ENCODE assay signal across 9 cellular contexts in the genomic region with DNA sequence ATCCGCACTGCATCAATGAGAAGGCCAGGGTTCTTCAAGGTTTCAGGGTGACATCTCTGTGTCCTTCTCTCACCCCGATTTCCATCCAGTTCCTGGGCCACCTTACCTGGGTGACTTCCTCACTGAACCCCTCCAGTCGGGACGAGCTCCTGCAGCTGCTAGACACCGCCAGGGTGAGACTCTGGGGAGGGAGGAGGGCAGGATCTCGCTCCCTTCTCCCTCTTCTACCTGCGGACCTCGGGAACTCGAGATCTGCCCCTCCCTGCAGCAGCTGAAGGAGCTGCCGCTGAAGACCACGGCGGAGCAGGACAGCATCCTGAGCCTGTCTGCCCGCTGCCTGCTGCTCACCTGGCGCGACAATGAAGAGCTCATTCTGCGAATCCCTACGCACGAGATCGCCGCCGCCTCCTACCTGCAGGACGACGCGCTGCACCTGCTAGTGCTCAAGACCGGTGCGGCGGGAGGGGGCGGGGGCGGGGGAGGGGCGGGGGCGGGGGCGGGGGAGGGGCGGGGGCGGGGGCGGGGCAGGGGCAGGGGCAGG. TPM values are rescaled to one million over a fixed set of nuclear protein-coding genes. Genes with fewer than 3 reads are reported as not detected.
DNase-seq lines count a peak whose midpoint lies in the region; ATAC-seq, FAIRE-seq and TF ChIP-seq lines count a peak whose summit lies in the region.
"Had no signal": no experiment of that assay in that cellular context is flagged by ENCODE, and none has a peak within 500 bp of the region (broad histone marks: within the 10 kb centered on the region; RNA-seq: fewer than 3 reads in every experiment).

No MANE protein-coding gene starts in this region.

- H3K4me1 Mint-ChIP-seq in activated naive CD8-positive, alpha-beta T cell treated with anti-CD3 and anti-CD28 coated beads, Interleukin-2, amount 10 ng/mL, durations not matched to agents 7 days and 5 days: peaks cover 12% of the 10 kb centered on the region

- no peaks in the 10 kb centered on the region for H4K20me1 ChIP-seq in OCI-LY7 (ENCODE audit: insufficient read depth, low read length)

- DNase-seq in OCI-LY7 (ENCODE audit: low spot score) (peak; percentile 79), mucosa of gallbladder (ENCODE audit: low spot score) (peak; percentile 27), HTR-8/SVneo (ENCODE audit: insufficient read length, low spot score) (no peak), sigmoid colon (no peak), EL (no peak)
- peak; percentile 49 for DNase-seq in activated naive CD8-positive, alpha-beta T cell treated with anti-CD3 and anti-CD28 coated beads, Interleukin-2, amount 10 ng/mL, durations not matched to agents 7 days and 5 days

- no peak overlapping the region for H2AFZ ChIP-seq in OCI-LY7 (ENCODE audit: low read length)

- WGBS in sigmoid colon, 2 donors: 4 to 12% methylated on average over 35 of the region's 35 CpGs

- H3K9ac ChIP-seq in HUES6 (ENCODE audit: low read length): no peak overlapping the region

- peaks cover 68% of the 10 kb centered on the region for H3K27me3 Mint-ChIP-seq in activated naive CD8-positive, alpha-beta T cell treated with anti-CD3 and anti-CD28 coated beads, Interleukin-2, amount 10 ng/mL, durations not matched to agents 7 days and 5 days

- POLR2A ChIA-PET in OCI-LY7 (lab: Charles Lee): interaction anchor here (0.6 to 1.4 kb wide), 9 partner anchors 10 to 784 kb away, joined by 3 to 4 read pairs (median 3); no protein-coding TSS in a partner anchor
- POLR2A ChIA-PET in activated naive CD8-positive, alpha-beta T cell treated with anti-CD3 and anti-CD28 coated beads, Interleukin-2, amount 10 ng/mL, durations not matched to agents 7 days and 5 days (lab: Charles Lee): no interaction called here

- no TSS peak for BruUV-seq in OCI-LY7 (replicated peaks; lab: Mats Ljungman, UMichigan)

- peak overlapping the region; percentile 68 for H3K4me3 ChIP-seq in HUES6 (ENCODE audit: low read depth, low read length)
- H3K4me3 ChIP-seq in OCI-LY7 (ENCODE audit: low read depth, low read length, poor library complexity, severe bottlenecking): no peak overlapping the region
- H3K4me3 ChIP-seq in sigmoid colon: no peak overlapping the region

- TF ChIP-seq POLR2A in sigmoid colon (IDR thresholded peaks at IDR 0.05): no peak

- H3K9me3 ChIP-seq in HUES6 (ENCODE audit: control insufficient read depth, insufficient read depth, low read depth, low read length): peaks cover 2% of the 10 kb centered on the region; the same call in 1 of the 2 replicates
- H3K9me3 ChIP-seq in OCI-LY7 (ENCODE audit: low read length): no peaks in the 10 kb centered on the region
- no peaks in the 10 kb centered on the region for H3K9me3 ChIP-seq in sigmoid colon

- no peak for FAIRE-seq in HTR-8/SVneo (lab: Jason Lieb, UNC)

- peak; percentile 62 for TF ChIP-seq CTCF in 22Rv1 (IDR thresholded peaks at IDR 0.05)
- TF ChIP-seq CTCF in OCI-LY7 (conservative IDR thresholded peaks at IDR 0.05; ENCODE audit: low read length): 0 out of 2 replicates have a peak, but pooled peaks have one; percentile 36
- no peak for TF ChIP-seq CTCF in sigmoid colon (IDR thresholded peaks at IDR 0.05)

- no peak for TF ChIP-seq EP300 in sigmoid colon (IDR thresholded peaks at IDR 0.05)

- H3K36me3 ChIP-seq in HUES6 (ENCODE audit: control insufficient read depth, insufficient read depth, low read length) (no peaks in the 10 kb centered on the region), OCI-LY7 (ENCODE audit: insufficient read depth, low read length) (no peaks in the 10 kb centered on the region), sigmoid colon (no peaks in the 10 kb centered on the region)

- H3K79me2 ChIP-seq in OCI-LY7 (ENCODE audit: insufficient read depth, low read depth, low read length): no peaks in the 10 kb centered on the region

- peaks cover 34% of the 10 kb centered on the region for H3K27me3 ChIP-seq in HUES6 (ENCODE audit: control insufficient read depth, insufficient read depth, low read length)
- H3K27me3 ChIP-seq in sigmoid colon: peaks cover 30 to 93% (median 53%) of the 10 kb centered on the region in 3 donors

- peak overlapping the region; percentile 78 for H3K27ac ChIP-seq in 22Rv1
- H3K27ac ChIP-seq in HUES6 (ENCODE audit: low read depth, low read length): no peak overlapping the region
- no peak overlapping the region for H3K27ac ChIP-seq in OCI-LY7 (ENCODE audit: low read depth, low read length, poor library complexity, severe bottlenecking)
- no peak overlapping the region for H3K27ac ChIP-seq in sigmoid colon

- H3K9me2 ChIP-seq in OCI-LY7 (ENCODE audit: insufficient read depth, low read length): no peaks in the 10 kb centered on the region

- peaks cover 11% of the 10 kb centered on the region for H3K4me1 ChIP-seq in HUES6 (ENCODE audit: control insufficient read depth, insufficient read depth, low read length)
- peaks cover 6% of the 10 kb centered on the region for H3K4me1 ChIP-seq in OCI-LY7 (ENCODE audit: insufficient read depth, low read length, poor library complexity, severe bottlenecking)
- peaks cover 0 to 22% (median 16%) of the 10 kb centered on the region in 4 donors for H3K4me1 ChIP-seq in sigmoid colon

- CTCF ChIA-PET in OCI-LY7 (lab: Charles Lee; ENCODE audit: unreplicated experiment): interaction anchor here (0.6 to 2.0 kb wide), 5 partner anchors 12 to 91 kb away, joined by 3 to 7 read pairs (median 4); partner anchors contain the start of genes PDRG1 and TM9SF4

- H3K9me3 Mint-ChIP-seq in activated naive CD8-positive, alpha-beta T cell treated with anti-CD3 and anti-CD28 coated beads, Interleukin-2, amount 10 ng/mL, durations not matched to agents 7 days and 5 days: no peaks in the 10 kb centered on the region

- intact Hi-C loops in OCI-LY7 (cut with micrococcal nuclease; ENCODE audit: unreplicated experiment): loop anchor here (5.0 kb wide), 1 partner anchor 165 kb away; no protein-coding TSS in a partner anchor
- intact Hi-C loops in sigmoid colon (cut with DNase I): no loop called here

- ATAC-seq in activated naive CD8-positive, alpha-beta T cell treated with anti-CD3 and anti-CD28 coated beads, Interleukin-2, amount 10 ng/mL, durations not matched to agents 7 days and 5 days (ENCODE audit: low read depth): peak; percentile 46

- peaks cover 3% of the 10 kb centered on the region for H3K36me3 Mint-ChIP-seq in activated naive CD8-positive, alpha-beta T cell treated with anti-CD3 and anti-CD28 coated beads, Interleukin-2, amount 10 ng/mL, durations not matched to agents 7 days and 5 days

- peak overlapping the region; percentile 99; the same call in 1 of the 2 replicates for H3K4me2 ChIP-seq in OCI-LY7 (ENCODE audit: low read length)

- no peak overlapping the region for H3K27ac Mint-ChIP-seq in activated naive CD8-positive, alpha-beta T cell treated with anti-CD3 and anti-CD28 coated beads, Interleukin-2, amount 10 ng/mL, durations not matched to agents 7 days and 5 days

- peak overlapping the region; percentile 62 for H3K4me3 Mint-ChIP-seq in activated naive CD8-positive, alpha-beta T cell treated with anti-CD3 and anti-CD28 coated beads, Interleukin-2, amount 10 ng/mL, durations not matched to agents 7 days and 5 days

RNA-seq across cellular contexts. Expression of gene CCM2L, which starts 7.5 kb away (rescaled TPM):
- not detected in 2 replicates for total RNA-seq in OCI-LY7 (2014; rRNA removed; shearing (Covaris generic))
- total RNA-seq in OCI-LY7 (2022) (0.92 and 1.4 TPM in 2 replicates), mucosa of gallbladder (5.6 TPM), sigmoid colon (1 to 10 TPM; 2.3 to 5.8 (median 4.0) TPM)
- not detected for total RNA-seq in activated naive CD8-positive, alpha-beta T cell treated with anti-CD3 and anti-CD28 coated beads, Interleukin-2, amount 10 ng/mL, durations not matched to agents 7 days and 5 days
- 1 to 10 TPM in 2 of 3 donors, under 1 TPM in 1; 0.46 to 2.5 (median 1.2) TPM for polyA plus RNA-seq in sigmoid colon
- total RNA-seq: activated CD8-positive, alpha-beta memory T cell treated with anti-CD3 and anti-CD28 coated beads for 36 hours had no signal

RNA-seq across cellular contexts. Expression of gene HCK, which starts 34.3 kb away (rescaled TPM):
- 0.19 TPM in 1 of 2 replicates, not detected in the other for total RNA-seq in OCI-LY7 (2014; rRNA removed; shearing (Covaris generic))
- 2.2 and 3.2 TPM in 2 replicates for total RNA-seq in OCI-LY7 (2022)
- under 1 TPM; 0.61 to 0.79 TPM for total RNA-seq in activated naive CD8-positive, alpha-beta T cell treated with anti-CD3 and anti-CD28 coated beads, Interleukin-2, amount 10 ng/mL, durations not matched to agents 7 days and 5 days
- total RNA-seq in mucosa of gallbladder: 11.7 TPM
- total RNA-seq in sigmoid colon: 10 to 100 TPM in 2 of 4 donors, 1 to 10 TPM in 2; 8.6 to 28.0 (median 10.7) TPM
- polyA plus RNA-seq in sigmoid colon: 10 to 100 TPM; 17.5 to 25.8 (median 20.6) TPM
- total RNA-seq: activated CD8-positive, alpha-beta memory T cell treated with anti-CD3 and anti-CD28 coated beads for 36 hours had no signal

RNA-seq across cellular contexts. Expression of gene XKR7, which starts 49.8 kb away (rescaled TPM):
- 0.08 TPM in 1 of 2 replicates, not detected in the other for total RNA-seq in OCI-LY7 (2014; rRNA removed; shearing (Covaris generic))
- total RNA-seq in OCI-LY7 (2022) (0.06 TPM in 1 of 2 replicates, not detected in the other), mucosa of gallbladder (not detected), sigmoid colon (under 1 TPM in 2 of 4 donors, not detected in 2; under 0.01 to 0.14 TPM)
- total RNA-seq in activated naive CD8-positive, alpha-beta T cell treated with anti-CD3 and anti-CD28 coated beads, Interleukin-2, amount 10 ng/mL, durations not matched to agents 7 days and 5 days: not detected
- under 1 TPM in 1 of 3 donors, not detected in 2; 0.15 TPM for polyA plus RNA-seq in sigmoid colon

Comparison
In these comparisons a context has a peak if more than half of its experiments do, and no peak if none do; other contexts are left out.
1. CTCF ChIP-seq: peak in 22Rv1 (single experiment) and OCI-LY7 (single experiment); none in sigmoid colon (0 of 4).
2. DNase-seq: peak in OCI-LY7 (single experiment), activated naive CD8-positive, alpha-beta T cell treated with anti-CD3 and anti-CD28 coated beads, Interleukin-2, amount 10 ng/mL, durations not matched to agents 7 days and 5 days (single experiment) and mucosa of gallbladder (single experiment); none in HTR-8/SVneo (single experiment), sigmoid colon (single experiment) and EL (single experiment).